In genomic region chr7:55618913-55619312, GRCh38 we compare ENCODE assay signal across 8 cellular contexts.
"Had no signal": no experiment of that assay in that cellular context is flagged by ENCODE, and none has a peak within 500 bp of the region (broad histone marks: within the 10 kb centered on the region; RNA-seq: fewer than 3 reads in every experiment).

No MANE protein-coding gene starts in this region.

- DNase-seq: GDM1, GF-D8 had no signal

- FAIRE-seq: G401.6, GM12878, GM12891, GM12892, GM18507, GM19239 had no signal

- H3K4me3 ChIP-seq: GM12878 had no signal

- ATAC-seq: GM12878 had no signal
